ENCODE assay signal across 1 cellular context in genomic region chr3:195571361-195571760, GRCh38.
TF ChIP-seq lines count a peak whose summit lies in the region.

No MANE protein-coding gene starts in this region.

TF ChIP-seq in K562, 482 proteins besides CTCF, POLR2A, EP300 and RAD21:
- no peak for TF ChIP-seq CHAMP1 (IDR thresholded peaks at IDR 0.05)
- TF ChIP-seq MAFF (IDR thresholded peaks at IDR 0.05; ENCODE audit: low read length) = no peak
- no peak for TF ChIP-seq ZNF12 (CRISPR knock-in tag; IDR thresholded peaks at IDR 0.05)
- TF ChIP-seq ZBTB17 (CRISPR knock-in tag; IDR thresholded peaks at IDR 0.05) = no peak
- no peak for TF ChIP-seq ZNF668 (CRISPR knock-in tag; IDR thresholded peaks at IDR 0.05)
- TF ChIP-seq ZBTB1 (CRISPR knock-in tag; IDR thresholded peaks at IDR 0.05; ENCODE audit: borderline replicate concordance, low read depth) = no peak
- no peak for TF ChIP-seq ZNF507 (tag; conservative IDR thresholded peaks at IDR 0.05)
- TF ChIP-seq RCOR1 (IDR thresholded peaks at IDR 0.05; ENCODE audit: borderline replicate concordance in 1 of 2, low read depth in 2 of 2, low read length in 2 of 2) = 0 out of 4 replicates have a peak, but pooled peaks of 1 of the 2 experiments have one; percentile 21
- TF ChIP-seq KDM5B (IDR thresholded peaks at IDR 0.05; ENCODE audit: insufficient replicate concordance, low read depth, low read length) = no peak
- no peak for TF ChIP-seq MECOM (CRISPR knock-in tag; IDR thresholded peaks at IDR 0.05)
- no peak for TF ChIP-seq ETV1 (tag; conservative IDR thresholded peaks at IDR 0.05; ENCODE audit: low read depth)
- TF ChIP-seq, protein P1, sequence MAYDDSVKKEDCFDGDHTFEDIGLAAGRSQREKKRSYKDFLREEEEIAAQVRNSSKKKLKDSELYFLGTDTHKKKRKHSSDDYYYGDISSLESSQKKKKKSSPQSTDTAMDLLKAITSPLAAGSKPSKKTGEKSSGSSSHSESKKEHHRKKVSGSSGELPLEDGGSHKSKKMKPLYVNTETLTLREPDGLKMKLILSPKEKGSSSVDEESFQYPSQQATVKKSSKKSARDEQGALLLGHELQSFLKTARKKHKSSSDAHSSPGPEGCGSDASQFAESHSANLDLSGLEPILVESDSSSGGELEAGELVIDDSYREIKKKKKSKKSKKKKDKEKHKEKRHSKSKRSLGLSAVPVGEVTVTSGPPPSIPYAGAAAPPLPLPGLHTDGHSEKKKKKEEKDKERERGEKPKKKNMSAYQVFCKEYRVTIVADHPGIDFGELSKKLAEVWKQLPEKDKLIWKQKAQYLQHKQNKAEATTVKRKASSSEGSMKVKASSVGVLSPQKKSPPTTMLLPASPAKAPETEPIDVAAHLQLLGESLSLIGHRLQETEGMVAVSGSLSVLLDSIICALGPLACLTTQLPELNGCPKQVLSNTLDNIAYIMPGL (CRISPR knock-in tag; IDR thresholded peaks at IDR 0.05) = no peak
- TF ChIP-seq, protein P2, sequence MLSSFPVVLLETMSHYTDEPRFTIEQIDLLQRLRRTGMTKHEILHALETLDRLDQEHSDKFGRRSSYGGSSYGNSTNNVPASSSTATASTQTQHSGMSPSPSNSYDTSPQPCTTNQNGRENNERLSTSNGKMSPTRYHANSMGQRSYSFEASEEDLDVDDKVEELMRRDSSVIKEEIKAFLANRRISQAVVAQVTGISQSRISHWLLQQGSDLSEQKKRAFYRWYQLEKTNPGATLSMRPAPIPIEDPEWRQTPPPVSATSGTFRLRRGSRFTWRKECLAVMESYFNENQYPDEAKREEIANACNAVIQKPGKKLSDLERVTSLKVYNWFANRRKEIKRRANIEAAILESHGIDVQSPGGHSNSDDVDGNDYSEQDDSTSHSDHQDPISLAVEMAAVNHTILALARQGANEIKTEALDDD (IDR thresholded peaks at IDR 0.05) = no peak
- TF ChIP-seq U2AF1 (optimal IDR thresholded peaks at IDR 0.05; ENCODE audit: low read depth, low read length) = no peak
- 0 out of 2 replicates have a peak, but pooled peaks have one; percentile 26 for TF ChIP-seq OTX1 (CRISPR knock-in tag; IDR thresholded peaks at IDR 0.05)
- TF ChIP-seq MEIS2 (IDR thresholded peaks at IDR 0.05; ENCODE audit: partially characterized antibody) = no peak
- TF ChIP-seq HDGF (IDR thresholded peaks at IDR 0.05) = no peak
- peak; percentile 75; the same call in 1 of the 2 replicates for TF ChIP-seq ZNF23 (CRISPR knock-in tag; IDR thresholded peaks at IDR 0.05)
- no peak for TF ChIP-seq ZNF239 (CRISPR knock-in tag; IDR thresholded peaks at IDR 0.05)
- no peak for TF ChIP-seq TBP (optimal IDR thresholded peaks at IDR 0.05; ENCODE audit: low read depth, low read length)
- no peak for TF ChIP-seq ZKSCAN8 (CRISPR knock-in tag; IDR thresholded peaks at IDR 0.05)
- TF ChIP-seq GTF2B (IDR thresholded peaks at IDR 0.05; ENCODE audit: extremely low read depth, insufficient read length) = no peak
- no peak for TF ChIP-seq ZNF609 (CRISPR knock-in tag; IDR thresholded peaks at IDR 0.05; ENCODE audit: borderline replicate concordance)
- TF ChIP-seq ZBTB33 (CRISPR knock-in tag; IDR thresholded peaks at IDR 0.05) = no peak
- TF ChIP-seq IRF9 (tag; IDR thresholded peaks at IDR 0.05) = no peak
TF ChIP-seq in K562: peak in this region for 3.
